ENCODE assay signal across 1 cellular context in the genomic region with DNA sequence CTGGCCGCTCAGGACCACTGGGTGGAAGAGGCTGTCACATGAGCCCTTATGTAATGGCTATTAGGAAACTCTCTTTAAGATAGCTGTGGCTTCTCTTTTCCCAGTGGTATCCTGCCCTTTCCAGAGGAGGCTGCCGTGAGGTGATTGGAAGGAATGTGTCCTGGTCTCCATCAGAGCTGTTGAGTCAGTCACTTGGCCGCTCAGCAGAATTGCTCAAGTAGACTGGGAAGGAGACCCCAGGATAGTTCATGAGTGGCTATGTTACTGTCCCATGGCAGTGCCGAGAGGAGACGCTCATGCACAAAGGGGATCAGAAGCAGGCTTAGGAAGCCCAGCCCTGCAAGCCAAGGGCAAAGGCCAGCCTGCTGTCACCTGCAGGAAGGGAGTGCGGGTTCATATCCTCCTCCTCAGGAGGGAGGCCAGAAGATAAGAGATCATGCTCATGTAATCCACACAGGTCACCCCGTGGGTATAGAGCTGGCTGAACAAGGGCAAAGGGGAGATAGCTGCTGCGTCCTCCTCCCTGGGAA.
TF ChIP-seq lines count a peak whose summit lies in the region.

No MANE protein-coding gene starts in this region.

TF ChIP-seq in IMR-90, 13 proteins besides CTCF, POLR2A, EP300 and RAD21:
- no peak for TF ChIP-seq CHD1 (IDR thresholded peaks at IDR 0.05; ENCODE audit: low read depth, low read length)
- TF ChIP-seq SMC3 (IDR thresholded peaks at IDR 0.05; ENCODE audit: low read depth, low read length), result no peak
- no peak for TF ChIP-seq RCOR1 (IDR thresholded peaks at IDR 0.05; ENCODE audit: insufficient replicate concordance, low read length)
- TF ChIP-seq CEBPB (IDR thresholded peaks at IDR 0.05; ENCODE audit: low read depth, low read length), result peak; percentile 74
- TF ChIP-seq RFX5 (IDR thresholded peaks at IDR 0.05; ENCODE audit: low read depth, low read length), result no peak
- peak; percentile 9; the same call in 1 of the 2 replicates for TF ChIP-seq BHLHE40 (IDR thresholded peaks at IDR 0.05; ENCODE audit: low read depth, low read length)
- TF ChIP-seq, protein P1, sequence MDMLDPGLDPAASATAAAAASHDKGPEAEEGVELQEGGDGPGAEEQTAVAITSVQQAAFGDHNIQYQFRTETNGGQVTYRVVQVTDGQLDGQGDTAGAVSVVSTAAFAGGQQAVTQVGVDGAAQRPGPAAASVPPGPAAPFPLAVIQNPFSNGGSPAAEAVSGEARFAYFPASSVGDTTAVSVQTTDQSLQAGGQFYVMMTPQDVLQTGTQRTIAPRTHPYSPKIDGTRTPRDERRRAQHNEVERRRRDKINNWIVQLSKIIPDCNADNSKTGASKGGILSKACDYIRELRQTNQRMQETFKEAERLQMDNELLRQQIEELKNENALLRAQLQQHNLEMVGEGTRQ (IDR thresholded peaks at IDR 0.05; ENCODE audit: low read depth, low read length), result peak; percentile 53; the same call in 1 of the 2 replicates
- no peak for TF ChIP-seq MXI1 (IDR thresholded peaks at IDR 0.05; ENCODE audit: borderline replicate concordance, low read depth, low read length)
- TF ChIP-seq MAZ (IDR thresholded peaks at IDR 0.05; ENCODE audit: borderline replicate concordance, low read depth, low read length), result no peak
- no peak for TF ChIP-seq NFE2L2 (IDR thresholded peaks at IDR 0.05; ENCODE audit: low read depth, low read length)
- no peak for TF ChIP-seq MAFK (IDR thresholded peaks at IDR 0.05; ENCODE audit: low read depth, low read length)
- TF ChIP-seq FOS (IDR thresholded peaks at IDR 0.05; ENCODE audit: low read depth, low read length), result no peak
- TF ChIP-seq, protein P2, sequence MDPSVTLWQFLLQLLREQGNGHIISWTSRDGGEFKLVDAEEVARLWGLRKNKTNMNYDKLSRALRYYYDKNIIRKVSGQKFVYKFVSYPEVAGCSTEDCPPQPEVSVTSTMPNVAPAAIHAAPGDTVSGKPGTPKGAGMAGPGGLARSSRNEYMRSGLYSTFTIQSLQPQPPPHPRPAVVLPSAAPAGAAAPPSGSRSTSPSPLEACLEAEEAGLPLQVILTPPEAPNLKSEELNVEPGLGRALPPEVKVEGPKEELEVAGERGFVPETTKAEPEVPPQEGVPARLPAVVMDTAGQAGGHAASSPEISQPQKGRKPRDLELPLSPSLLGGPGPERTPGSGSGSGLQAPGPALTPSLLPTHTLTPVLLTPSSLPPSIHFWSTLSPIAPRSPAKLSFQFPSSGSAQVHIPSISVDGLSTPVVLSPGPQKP (IDR thresholded peaks at IDR 0.05; ENCODE audit: borderline replicate concordance, low read depth, low read length), result no peak
